Comparison of ENCODE assay signal across 1 cellular context in the genomic region with DNA sequence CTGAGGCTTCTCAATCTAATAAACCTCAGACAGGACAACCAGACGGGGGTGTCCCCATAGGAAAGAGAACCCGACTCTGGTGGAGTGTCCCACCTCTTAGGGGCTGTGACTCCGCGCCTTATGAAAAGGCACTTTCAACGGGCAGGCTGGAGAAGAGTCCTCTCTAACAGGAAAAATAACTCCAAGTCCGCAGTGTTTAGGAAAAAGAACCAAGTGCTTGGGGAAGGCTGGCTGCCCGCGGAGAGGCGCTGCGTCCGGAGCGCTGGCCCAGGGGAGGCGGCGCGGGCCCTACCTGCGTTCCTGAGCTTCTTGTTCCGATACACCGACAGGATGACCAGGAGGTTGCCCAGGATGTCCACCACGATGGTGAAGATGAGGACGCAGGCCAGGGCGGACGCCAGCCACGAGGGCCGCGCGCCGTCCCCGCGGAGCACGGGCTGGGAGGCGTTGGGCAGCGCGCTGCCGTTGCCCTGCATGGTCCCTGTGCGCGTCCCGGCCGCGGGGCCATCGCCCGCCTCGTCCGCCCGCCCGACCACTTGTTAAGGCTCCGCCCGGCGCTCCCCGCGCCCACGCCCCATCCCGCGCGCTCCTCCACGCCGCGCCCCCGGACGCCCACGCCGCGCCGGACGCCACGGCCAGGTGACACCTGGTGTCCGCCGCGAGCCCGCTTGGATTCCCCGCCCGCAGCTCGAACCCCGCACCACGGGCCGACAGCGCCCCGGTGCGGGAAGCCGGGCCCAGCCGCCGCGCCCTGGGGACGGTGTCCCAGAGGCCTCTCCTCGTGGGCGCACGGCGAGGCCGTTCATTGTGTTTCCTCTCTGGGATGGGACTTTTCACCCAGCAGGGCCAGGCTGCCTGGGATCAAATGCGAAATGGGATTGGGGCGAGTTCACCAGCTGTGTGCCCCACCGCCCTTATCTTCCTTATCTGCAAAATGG.
TF ChIP-seq lines count a peak whose summit lies in the region.

A gene (minus strand): TSS at position 678 of the 938 bp plus-strand sequence. CDS start 202 bp downstream, at position 476.

TF ChIP-seq in HEK293, 187 proteins besides CTCF, POLR2A, EP300 and RAD21 (continued from another document):
- TF ChIP-seq, protein P1, sequence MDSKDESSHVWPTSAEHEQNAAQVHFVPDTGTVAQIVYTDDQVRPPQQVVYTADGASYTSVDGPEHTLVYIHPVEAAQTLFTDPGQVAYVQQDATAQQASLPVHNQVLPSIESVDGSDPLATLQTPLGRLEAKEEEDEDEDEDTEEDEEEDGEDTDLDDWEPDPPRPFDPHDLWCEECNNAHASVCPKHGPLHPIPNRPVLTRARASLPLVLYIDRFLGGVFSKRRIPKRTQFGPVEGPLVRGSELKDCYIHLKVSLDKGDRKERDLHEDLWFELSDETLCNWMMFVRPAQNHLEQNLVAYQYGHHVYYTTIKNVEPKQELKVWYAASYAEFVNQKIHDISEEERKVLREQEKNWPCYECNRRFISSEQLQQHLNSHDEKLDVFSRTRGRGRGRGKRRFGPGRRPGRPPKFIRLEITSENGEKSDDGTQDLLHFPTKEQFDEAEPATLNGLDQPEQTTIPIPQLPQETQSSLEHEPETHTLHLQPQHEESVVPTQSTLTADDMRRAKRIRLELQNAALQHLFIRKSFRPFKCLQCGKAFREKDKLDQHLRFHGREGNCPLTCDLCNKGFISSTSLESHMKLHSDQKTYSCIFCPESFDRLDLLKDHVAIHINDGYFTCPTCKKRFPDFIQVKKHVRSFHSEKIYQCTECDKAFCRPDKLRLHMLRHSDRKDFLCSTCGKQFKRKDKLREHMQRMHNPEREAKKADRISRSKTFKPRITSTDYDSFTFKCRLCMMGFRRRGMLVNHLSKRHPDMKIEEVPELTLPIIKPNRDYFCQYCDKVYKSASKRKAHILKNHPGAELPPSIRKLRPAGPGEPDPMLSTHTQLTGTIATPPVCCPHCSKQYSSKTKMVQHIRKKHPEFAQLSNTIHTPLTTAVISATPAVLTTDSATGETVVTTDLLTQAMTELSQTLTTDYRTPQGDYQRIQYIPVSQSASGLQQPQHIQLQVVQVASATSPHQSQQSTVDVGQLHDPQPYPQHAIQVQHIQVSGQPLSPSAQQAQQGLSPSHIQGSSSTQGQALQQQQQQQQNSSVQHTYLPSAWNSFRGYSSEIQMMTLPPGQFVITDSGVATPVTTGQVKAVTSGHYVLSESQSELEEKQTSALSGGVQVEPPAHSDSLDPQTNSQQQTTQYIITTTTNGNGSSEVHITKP (tag by site-specific recombination; IDR thresholded peaks at IDR 0.05): peak; percentile 50
- TF ChIP-seq ZBTB8A (tag by site-specific recombination; IDR thresholded peaks at IDR 0.05) (peak; percentile 82), ZNF561 (tag by site-specific recombination; IDR thresholded peaks at IDR 0.05; ENCODE audit: borderline replicate concordance) (peak; percentile 30; the same call in 1 of the 2 replicates), ZNF394 (tag by site-specific recombination; IDR thresholded peaks at IDR 0.05; ENCODE audit: borderline replicate concordance) (no peak), ZNF335 (tag by site-specific recombination; conservative IDR thresholded peaks at IDR 0.05) (peak; percentile 79), ZNF76 (tag by site-specific recombination; IDR thresholded peaks at IDR 0.05; ENCODE audit: borderline replicate concordance, low read depth) (0 out of 2 replicates have a peak, but pooled peaks have one; percentile 22)
- TF ChIP-seq, protein P2, sequence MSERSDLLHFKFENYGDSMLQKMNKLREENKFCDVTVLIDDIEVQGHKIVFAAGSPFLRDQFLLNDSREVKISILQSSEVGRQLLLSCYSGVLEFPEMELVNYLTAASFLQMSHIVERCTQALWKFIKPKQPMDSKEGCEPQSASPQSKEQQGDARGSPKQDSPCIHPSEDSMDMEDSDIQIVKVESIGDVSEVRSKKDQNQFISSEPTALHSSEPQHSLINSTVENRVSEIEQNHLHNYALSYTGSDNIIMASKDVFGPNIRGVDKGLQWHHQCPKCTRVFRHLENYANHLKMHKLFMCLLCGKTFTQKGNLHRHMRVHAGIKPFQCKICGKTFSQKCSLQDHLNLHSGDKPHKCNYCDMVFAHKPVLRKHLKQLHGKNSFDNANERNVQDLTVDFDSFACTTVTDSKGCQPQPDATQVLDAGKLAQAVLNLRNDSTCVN (tag by site-specific recombination; optimal IDR thresholded peaks at IDR 0.05): peak; percentile 74
TF ChIP-seq in HEK293: peak in this region for 7.
